In the genomic region with DNA sequence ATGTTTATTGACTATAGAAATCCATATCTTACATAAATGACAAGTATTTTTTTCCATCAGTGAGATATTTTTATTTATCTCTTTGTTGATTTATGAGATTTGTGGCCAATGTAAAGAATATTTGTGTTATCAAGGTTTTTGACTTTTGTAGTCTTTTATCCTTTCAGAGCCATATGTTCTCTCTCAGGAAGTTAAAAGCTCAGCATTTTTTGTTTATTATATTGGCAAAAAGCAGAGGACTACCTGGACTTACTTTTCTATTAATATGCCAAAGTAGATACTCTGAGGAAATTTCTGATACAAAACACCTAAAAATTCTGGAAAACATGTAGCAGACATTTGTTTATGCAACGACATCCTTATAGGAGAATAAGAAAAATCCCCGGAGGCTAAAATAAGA, we compare ENCODE assay signal across 36 cellular contexts.
"Had no signal": no experiment of that assay in that cellular context is flagged by ENCODE, and none has a peak within 500 bp of the region (broad histone marks: within the 10 kb centered on the region; RNA-seq: fewer than 3 reads in every experiment).

No MANE protein-coding gene starts in this region.

- H3K36me3 ChIP-seq: MG63 had no signal

- H3K9me3 ChIP-seq: MG63 had no signal

- H3K4me3 ChIP-seq: MG63 had no signal

- H3K27me3 ChIP-seq: MG63 had no signal

- DNase-seq: Karpas-422, Kasumi-1, MG63, MM.1S, MV-4-11, NCI-H1048, NCI-H1092, NCI-H1092 treated with DMSO at 0.1 percent for 48 hours, NCI-H1105, NCI-H1105 treated with DMSO at 0.1 percent for 48 hours, NCI-H1417, NCI-H1417 treated with DMSO at 0.1 percent for 48 hours, NCI-H1436, NCI-H1436 treated with DMSO at 0.1 percent for 48 hours, NCI-H146, NCI-H1694, NCI-H1694 treated with DMSO at 0.1 percent for 48 hours, NCI-H187, NCI-H187 treated with DMSO at 0.1 percent for 48 hours, NCI-H1930, NCI-H2029, NCI-H2029 treated with DMSO at 0.1 percent for 48 hours, NCI-H2081, NCI-H2081 treated with DMSO at 0.1 percent for 48 hours, NCI-H2107, NCI-H2171, NCI-H2171 treated with DMSO at 0.1 percent for 48 hours, NCI-H2227 treated with DMSO at 0.1 percent for 48 hours, NCI-H226, NCI-H345, NCI-H446, NCI-H446 treated with DMSO at 0.1 percent for 48 hours, NCI-H510A, NCI-H510A treated with DMSO at 0.1 percent for 48 hours, NCI-H524, NCI-H524 treated with DMSO at 0.1 percent for 48 hours had no signal
